ENCODE assay signal across 1 cellular context in the genomic region with DNA sequence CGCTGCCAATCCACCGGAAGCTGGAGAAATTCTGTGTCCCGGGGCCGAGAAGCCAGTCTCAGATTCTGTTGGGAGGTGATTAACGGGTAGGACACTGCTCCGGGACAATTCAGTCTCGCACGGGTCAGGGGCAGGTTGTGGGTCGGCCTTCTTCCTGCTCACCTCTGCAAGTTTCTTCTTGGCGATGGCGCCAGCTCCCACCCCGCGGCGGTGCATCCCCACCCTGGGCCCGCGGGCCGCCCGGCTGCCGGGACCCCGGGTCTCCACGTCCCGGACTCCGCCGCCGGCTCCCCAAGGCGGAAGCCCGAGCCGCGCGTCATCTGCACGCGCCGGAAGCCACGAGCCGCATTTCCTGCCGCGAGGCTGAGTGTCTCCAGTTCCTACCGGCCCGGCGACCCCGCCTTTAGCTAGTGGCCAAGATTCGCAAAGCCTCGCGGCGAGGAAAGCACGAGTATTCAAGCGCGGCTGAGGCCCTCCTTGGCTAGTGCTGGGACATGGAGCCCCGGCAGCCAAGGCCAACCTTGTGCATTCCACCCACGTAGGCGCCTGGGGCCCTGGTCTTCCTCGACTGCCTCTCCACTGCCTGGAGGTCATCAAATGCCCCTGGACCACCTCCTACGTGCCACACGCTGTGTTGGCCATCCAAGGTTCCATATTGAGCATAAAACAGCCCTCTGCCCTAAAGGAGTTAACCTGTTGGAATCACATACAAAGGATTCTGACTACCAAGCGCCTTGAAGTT.
A peak's percentile ranks its signal among the peaks of the same experiment; 100 is the strongest.
TF ChIP-seq lines count a peak whose summit lies in the region.

A gene with protein sequence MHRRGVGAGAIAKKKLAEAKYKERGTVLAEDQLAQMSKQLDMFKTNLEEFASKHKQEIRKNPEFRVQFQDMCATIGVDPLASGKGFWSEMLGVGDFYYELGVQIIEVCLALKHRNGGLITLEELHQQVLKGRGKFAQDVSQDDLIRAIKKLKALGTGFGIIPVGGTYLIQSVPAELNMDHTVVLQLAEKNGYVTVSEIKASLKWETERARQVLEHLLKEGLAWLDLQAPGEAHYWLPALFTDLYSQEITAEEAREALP (minus strand): TSS at position 324 of the 742 bp plus-strand sequence. CDS start 108 bp downstream, at position 216.

TF ChIP-seq in HepG2, 621 proteins besides CTCF, POLR2A, EP300 and RAD21 (continued from another document and continues in another):
- TF ChIP-seq, protein P1, sequence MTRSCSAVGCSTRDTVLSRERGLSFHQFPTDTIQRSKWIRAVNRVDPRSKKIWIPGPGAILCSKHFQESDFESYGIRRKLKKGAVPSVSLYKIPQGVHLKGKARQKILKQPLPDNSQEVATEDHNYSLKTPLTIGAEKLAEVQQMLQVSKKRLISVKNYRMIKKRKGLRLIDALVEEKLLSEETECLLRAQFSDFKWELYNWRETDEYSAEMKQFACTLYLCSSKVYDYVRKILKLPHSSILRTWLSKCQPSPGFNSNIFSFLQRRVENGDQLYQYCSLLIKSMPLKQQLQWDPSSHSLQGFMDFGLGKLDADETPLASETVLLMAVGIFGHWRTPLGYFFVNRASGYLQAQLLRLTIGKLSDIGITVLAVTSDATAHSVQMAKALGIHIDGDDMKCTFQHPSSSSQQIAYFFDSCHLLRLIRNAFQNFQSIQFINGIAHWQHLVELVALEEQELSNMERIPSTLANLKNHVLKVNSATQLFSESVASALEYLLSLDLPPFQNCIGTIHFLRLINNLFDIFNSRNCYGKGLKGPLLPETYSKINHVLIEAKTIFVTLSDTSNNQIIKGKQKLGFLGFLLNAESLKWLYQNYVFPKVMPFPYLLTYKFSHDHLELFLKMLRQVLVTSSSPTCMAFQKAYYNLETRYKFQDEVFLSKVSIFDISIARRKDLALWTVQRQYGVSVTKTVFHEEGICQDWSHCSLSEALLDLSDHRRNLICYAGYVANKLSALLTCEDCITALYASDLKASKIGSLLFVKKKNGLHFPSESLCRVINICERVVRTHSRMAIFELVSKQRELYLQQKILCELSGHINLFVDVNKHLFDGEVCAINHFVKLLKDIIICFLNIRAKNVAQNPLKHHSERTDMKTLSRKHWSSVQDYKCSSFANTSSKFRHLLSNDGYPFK (CRISPR knock-in tag; IDR thresholded peaks at IDR 0.05; ENCODE audit: borderline replicate concordance) = peak; percentile 92; the same call in 1 of the 2 replicates
- TF ChIP-seq ZNF562 (CRISPR knock-in tag; IDR thresholded peaks at IDR 0.05; ENCODE audit: borderline replicate concordance) = no peak
- TF ChIP-seq, protein P2, sequence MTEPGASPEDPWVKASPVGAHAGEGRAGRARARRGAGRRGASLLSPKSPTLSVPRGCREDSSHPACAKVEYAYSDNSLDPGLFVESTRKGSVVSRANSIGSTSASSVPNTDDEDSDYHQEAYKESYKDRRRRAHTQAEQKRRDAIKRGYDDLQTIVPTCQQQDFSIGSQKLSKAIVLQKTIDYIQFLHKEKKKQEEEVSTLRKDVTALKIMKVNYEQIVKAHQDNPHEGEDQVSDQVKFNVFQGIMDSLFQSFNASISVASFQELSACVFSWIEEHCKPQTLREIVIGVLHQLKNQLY (CRISPR knock-in tag; IDR thresholded peaks at IDR 0.05) = peak; percentile 88
- TF ChIP-seq ARID2 (CRISPR knock-in tag; IDR thresholded peaks at IDR 0.05; ENCODE audit: borderline replicate concordance) = peak; percentile 53
- TF ChIP-seq HOXA3 (CRISPR knock-in tag; IDR thresholded peaks at IDR 0.05) = peak; percentile 99
- TF ChIP-seq, protein P3, sequence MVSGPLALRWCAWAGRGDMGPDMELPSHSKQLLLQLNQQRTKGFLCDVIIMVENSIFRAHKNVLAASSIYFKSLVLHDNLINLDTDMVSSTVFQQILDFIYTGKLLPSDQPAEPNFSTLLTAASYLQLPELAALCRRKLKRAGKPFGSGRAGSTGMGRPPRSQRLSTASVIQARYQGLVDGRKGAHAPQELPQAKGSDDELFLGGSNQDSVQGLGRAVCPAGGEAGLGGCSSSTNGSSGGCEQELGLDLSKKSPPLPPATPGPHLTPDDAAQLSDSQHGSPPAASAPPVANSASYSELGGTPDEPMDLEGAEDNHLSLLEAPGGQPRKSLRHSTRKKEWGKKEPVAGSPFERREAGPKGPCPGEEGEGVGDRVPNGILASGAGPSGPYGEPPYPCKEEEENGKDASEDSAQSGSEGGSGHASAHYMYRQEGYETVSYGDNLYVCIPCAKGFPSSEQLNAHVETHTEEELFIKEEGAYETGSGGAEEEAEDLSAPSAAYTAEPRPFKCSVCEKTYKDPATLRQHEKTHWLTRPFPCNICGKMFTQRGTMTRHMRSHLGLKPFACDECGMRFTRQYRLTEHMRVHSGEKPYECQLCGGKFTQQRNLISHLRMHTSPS (CRISPR knock-in tag; IDR thresholded peaks at IDR 0.05; ENCODE audit: low read depth) = no peak
- TF ChIP-seq HOXA7 (CRISPR knock-in tag; IDR thresholded peaks at IDR 0.05) = no peak
- TF ChIP-seq HOXA9 (CRISPR knock-in tag; IDR thresholded peaks at IDR 0.05; ENCODE audit: borderline replicate concordance) = peak; percentile 24; the same call in 1 of the 2 replicates
- TF ChIP-seq ZNF329 (CRISPR knock-in tag; IDR thresholded peaks at IDR 0.05; ENCODE audit: low read depth) = peak; percentile 84
- TF ChIP-seq, protein P4, sequence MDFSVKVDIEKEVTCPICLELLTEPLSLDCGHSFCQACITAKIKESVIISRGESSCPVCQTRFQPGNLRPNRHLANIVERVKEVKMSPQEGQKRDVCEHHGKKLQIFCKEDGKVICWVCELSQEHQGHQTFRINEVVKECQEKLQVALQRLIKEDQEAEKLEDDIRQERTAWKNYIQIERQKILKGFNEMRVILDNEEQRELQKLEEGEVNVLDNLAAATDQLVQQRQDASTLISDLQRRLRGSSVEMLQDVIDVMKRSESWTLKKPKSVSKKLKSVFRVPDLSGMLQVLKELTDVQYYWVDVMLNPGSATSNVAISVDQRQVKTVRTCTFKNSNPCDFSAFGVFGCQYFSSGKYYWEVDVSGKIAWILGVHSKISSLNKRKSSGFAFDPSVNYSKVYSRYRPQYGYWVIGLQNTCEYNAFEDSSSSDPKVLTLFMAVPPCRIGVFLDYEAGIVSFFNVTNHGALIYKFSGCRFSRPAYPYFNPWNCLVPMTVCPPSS (IDR thresholded peaks at IDR 0.05) = no peak
- TF ChIP-seq NFE2L1 (CRISPR knock-in tag; IDR thresholded peaks at IDR 0.05; ENCODE audit: borderline replicate concordance) = no peak
- TF ChIP-seq, protein P5, sequence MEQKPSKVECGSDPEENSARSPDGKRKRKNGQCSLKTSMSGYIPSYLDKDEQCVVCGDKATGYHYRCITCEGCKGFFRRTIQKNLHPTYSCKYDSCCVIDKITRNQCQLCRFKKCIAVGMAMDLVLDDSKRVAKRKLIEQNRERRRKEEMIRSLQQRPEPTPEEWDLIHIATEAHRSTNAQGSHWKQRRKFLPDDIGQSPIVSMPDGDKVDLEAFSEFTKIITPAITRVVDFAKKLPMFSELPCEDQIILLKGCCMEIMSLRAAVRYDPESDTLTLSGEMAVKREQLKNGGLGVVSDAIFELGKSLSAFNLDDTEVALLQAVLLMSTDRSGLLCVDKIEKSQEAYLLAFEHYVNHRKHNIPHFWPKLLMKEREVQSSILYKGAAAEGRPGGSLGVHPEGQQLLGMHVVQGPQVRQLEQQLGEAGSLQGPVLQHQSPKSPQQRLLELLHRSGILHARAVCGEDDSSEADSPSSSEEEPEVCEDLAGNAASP (CRISPR knock-in tag; IDR thresholded peaks at IDR 0.05; ENCODE audit: borderline replicate concordance) = peak; percentile 74
- TF ChIP-seq THAP11 (CRISPR knock-in tag; IDR thresholded peaks at IDR 0.05) = peak; percentile 96
- TF ChIP-seq RFXAP (CRISPR knock-in tag; IDR thresholded peaks at IDR 0.05; ENCODE audit: borderline replicate concordance) = peak; percentile 96
- peak; percentile 19; the same call in 1 of the 2 replicates for TF ChIP-seq THYN1 (CRISPR knock-in tag; IDR thresholded peaks at IDR 0.05; ENCODE audit: borderline replicate concordance, low read depth)
- peak; percentile 89 for TF ChIP-seq ZNF724P (CRISPR knock-in tag; IDR thresholded peaks at IDR 0.05; ENCODE audit: borderline replicate concordance)
- TF ChIP-seq ZNF749 (CRISPR knock-in tag; IDR thresholded peaks at IDR 0.05; ENCODE audit: borderline replicate concordance) = peak; percentile 30; the same call in 1 of the 2 replicates
- TF ChIP-seq KAT7 (CRISPR knock-in tag; IDR thresholded peaks at IDR 0.05; ENCODE audit: borderline replicate concordance) = peak; percentile 62
- TF ChIP-seq FOXP1 (IDR thresholded peaks at IDR 0.05) = no peak
- no peak for TF ChIP-seq FOXP1 (CRISPR knock-in tag; IDR thresholded peaks at IDR 0.05)
- TF ChIP-seq, protein P6, sequence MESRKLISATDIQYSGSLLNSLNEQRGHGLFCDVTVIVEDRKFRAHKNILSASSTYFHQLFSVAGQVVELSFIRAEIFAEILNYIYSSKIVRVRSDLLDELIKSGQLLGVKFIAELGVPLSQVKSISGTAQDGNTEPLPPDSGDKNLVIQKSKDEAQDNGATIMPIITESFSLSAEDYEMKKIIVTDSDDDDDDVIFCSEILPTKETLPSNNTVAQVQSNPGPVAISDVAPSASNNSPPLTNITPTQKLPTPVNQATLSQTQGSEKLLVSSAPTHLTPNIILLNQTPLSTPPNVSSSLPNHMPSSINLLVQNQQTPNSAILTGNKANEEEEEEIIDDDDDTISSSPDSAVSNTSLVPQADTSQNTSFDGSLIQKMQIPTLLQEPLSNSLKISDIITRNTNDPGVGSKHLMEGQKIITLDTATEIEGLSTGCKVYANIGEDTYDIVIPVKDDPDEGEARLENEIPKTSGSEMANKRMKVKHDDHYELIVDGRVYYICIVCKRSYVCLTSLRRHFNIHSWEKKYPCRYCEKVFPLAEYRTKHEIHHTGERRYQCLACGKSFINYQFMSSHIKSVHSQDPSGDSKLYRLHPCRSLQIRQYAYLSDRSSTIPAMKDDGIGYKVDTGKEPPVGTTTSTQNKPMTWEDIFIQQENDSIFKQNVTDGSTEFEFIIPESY (CRISPR knock-in tag; IDR thresholded peaks at IDR 0.05) = peak; percentile 72
- TF ChIP-seq, protein P7, sequence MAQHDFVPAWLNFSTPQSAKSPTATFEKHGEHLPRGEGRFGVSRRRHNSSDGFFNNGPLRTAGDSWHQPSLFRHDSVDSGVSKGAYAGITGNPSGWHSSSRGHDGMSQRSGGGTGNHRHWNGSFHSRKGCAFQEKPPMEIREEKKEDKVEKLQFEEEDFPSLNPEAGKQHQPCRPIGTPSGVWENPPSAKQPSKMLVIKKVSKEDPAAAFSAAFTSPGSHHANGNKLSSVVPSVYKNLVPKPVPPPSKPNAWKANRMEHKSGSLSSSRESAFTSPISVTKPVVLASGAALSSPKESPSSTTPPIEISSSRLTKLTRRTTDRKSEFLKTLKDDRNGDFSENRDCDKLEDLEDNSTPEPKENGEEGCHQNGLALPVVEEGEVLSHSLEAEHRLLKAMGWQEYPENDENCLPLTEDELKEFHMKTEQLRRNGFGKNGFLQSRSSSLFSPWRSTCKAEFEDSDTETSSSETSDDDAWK (CRISPR knock-in tag; IDR thresholded peaks at IDR 0.05) = no peak
- TF ChIP-seq NFRKB (IDR thresholded peaks at IDR 0.05) = no peak
- peak; percentile 73; the same call in 1 of the 2 replicates for TF ChIP-seq ISL2 (CRISPR knock-in tag; IDR thresholded peaks at IDR 0.05)
- TF ChIP-seq, protein P8, sequence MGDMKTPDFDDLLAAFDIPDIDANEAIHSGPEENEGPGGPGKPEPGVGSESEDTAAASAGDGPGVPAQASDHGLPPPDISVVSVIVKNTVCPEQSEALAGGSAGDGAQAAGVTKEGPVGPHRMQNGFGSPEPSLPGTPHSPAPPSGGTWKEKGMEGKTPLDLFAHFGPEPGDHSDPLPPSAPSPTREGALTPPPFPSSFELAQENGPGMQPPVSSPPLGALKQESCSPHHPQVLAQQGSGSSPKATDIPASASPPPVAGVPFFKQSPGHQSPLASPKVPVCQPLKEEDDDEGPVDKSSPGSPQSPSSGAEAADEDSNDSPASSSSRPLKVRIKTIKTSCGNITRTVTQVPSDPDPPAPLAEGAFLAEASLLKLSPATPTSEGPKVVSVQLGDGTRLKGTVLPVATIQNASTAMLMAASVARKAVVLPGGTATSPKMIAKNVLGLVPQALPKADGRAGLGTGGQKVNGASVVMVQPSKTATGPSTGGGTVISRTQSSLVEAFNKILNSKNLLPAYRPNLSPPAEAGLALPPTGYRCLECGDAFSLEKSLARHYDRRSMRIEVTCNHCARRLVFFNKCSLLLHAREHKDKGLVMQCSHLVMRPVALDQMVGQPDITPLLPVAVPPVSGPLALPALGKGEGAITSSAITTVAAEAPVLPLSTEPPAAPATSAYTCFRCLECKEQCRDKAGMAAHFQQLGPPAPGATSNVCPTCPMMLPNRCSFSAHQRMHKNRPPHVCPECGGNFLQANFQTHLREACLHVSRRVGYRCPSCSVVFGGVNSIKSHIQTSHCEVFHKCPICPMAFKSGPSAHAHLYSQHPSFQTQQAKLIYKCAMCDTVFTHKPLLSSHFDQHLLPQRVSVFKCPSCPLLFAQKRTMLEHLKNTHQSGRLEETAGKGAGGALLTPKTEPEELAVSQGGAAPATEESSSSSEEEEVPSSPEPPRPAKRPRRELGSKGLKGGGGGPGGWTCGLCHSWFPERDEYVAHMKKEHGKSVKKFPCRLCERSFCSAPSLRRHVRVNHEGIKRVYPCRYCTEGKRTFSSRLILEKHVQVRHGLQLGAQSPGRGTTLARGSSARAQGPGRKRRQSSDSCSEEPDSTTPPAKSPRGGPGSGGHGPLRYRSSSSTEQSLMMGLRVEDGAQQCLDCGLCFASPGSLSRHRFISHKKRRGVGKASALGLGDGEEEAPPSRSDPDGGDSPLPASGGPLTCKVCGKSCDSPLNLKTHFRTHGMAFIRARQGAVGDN (CRISPR knock-in tag; IDR thresholded peaks at IDR 0.05) = peak; percentile 99
- peak; percentile 92 for TF ChIP-seq TMF1 (CRISPR knock-in tag; IDR thresholded peaks at IDR 0.05; ENCODE audit: low read depth)
- TF ChIP-seq, protein P9, sequence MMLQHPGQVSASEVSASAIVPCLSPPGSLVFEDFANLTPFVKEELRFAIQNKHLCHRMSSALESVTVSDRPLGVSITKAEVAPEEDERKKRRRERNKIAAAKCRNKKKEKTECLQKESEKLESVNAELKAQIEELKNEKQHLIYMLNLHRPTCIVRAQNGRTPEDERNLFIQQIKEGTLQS (CRISPR knock-in tag; IDR thresholded peaks at IDR 0.05) = peak; percentile 71; the same call in 1 of the 2 replicates
- peak; percentile 96 for TF ChIP-seq NFKB2 (CRISPR knock-in tag; IDR thresholded peaks at IDR 0.05; ENCODE audit: borderline replicate concordance)
- peak; percentile 97 for TF ChIP-seq ZNF670 (CRISPR knock-in tag; IDR thresholded peaks at IDR 0.05; ENCODE audit: borderline replicate concordance)
- TF ChIP-seq, protein P10, sequence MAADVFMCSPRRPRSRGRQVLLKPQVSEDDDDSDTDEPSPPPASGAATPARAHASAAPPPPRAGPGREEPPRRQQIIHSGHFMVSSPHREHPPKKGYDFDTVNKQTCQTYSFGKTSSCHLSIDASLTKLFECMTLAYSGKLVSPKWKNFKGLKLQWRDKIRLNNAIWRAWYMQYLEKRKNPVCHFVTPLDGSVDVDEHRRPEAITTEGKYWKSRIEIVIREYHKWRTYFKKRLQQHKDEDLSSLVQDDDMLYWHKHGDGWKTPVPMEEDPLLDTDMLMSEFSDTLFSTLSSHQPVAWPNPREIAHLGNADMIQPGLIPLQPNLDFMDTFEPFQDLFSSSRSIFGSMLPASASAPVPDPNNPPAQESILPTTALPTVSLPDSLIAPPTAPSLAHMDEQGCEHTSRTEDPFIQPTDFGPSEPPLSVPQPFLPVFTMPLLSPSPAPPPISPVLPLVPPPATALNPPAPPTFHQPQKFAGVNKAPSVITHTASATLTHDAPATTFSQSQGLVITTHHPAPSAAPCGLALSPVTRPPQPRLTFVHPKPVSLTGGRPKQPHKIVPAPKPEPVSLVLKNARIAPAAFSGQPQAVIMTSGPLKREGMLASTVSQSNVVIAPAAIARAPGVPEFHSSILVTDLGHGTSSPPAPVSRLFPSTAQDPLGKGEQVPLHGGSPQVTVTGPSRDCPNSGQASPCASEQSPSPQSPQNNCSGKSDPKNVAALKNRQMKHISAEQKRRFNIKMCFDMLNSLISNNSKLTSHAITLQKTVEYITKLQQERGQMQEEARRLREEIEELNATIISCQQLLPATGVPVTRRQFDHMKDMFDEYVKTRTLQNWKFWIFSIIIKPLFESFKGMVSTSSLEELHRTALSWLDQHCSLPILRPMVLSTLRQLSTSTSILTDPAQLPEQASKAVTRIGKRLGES (CRISPR knock-in tag; IDR thresholded peaks at IDR 0.05; ENCODE audit: borderline replicate concordance) = no peak; the same call in 1 of the 2 replicates
- peak; percentile 52; the same call in 1 of the 2 replicates for TF ChIP-seq XBP1 (CRISPR knock-in tag; IDR thresholded peaks at IDR 0.05)
